ENCODE assay signal across 6 cellular contexts in genomic region chr9:14185016-14185415, GRCh38.
"Had no signal": no experiment of that assay in that cellular context is flagged by ENCODE, and none has a peak within 500 bp of the region (broad histone marks: within the 10 kb centered on the region; RNA-seq: fewer than 3 reads in every experiment).

No MANE protein-coding gene starts in this region.

- H3K4me1 Mint-ChIP-seq: IgD-negative memory B cell had no signal

- H3K27ac ChIP-seq: HL-60 had no signal

- H3K27me3 Mint-ChIP-seq: IgD-negative memory B cell had no signal

- ATAC-seq: HepG2, K562 had no signal

- H3K27ac Mint-ChIP-seq: IgD-negative memory B cell had no signal

- H3K4me3 ChIP-seq: K562 had no signal

- DNase-seq: IMR-90, KBM-7 had no signal

- H3K4me3 Mint-ChIP-seq: IgD-negative memory B cell had no signal

- H3K36me3 Mint-ChIP-seq: IgD-negative memory B cell had no signal
